ENCODE assay signal across 10 cellular contexts in genomic region chr13:31982540-31982939, GRCh38. TPM values are rescaled to one million over a fixed set of nuclear protein-coding genes. Genes with fewer than 3 reads are reported as not detected.
DNase-seq lines count a peak whose midpoint lies in the region; ATAC-seq and TF ChIP-seq lines count a peak whose summit lies in the region.
"Had no signal": no experiment of that assay in that cellular context is flagged by ENCODE, and none has a peak within 500 bp of the region (broad histone marks: within the 10 kb centered on the region; RNA-seq: fewer than 3 reads in every experiment).

No MANE protein-coding gene starts in this region.

- no peak for TF ChIP-seq CTCF in thyroid gland (IDR thresholded peaks at IDR 0.05)

- ATAC-seq in HG02970 (IDR thresholded peaks at IDR 0.05; ENCODE audit: low FRiP score, unreplicated experiment) (no peak), HG03280 (IDR thresholded peaks at IDR 0.05; ENCODE audit: unreplicated experiment) (no peak), HG03442 (IDR thresholded peaks at IDR 0.05; ENCODE audit: unreplicated experiment) (no peak)

- no peak overlapping the region for H3K27ac ChIP-seq in thyroid gland
- H3K27ac ChIP-seq: BLaER1, suprapubic skin had no signal

- peak; percentile 12 for DNase-seq in NCI-H2171 treated with DMSO at 0.1 percent for 48 hours (lab: John Stamatoyannopoulos, UW)
- DNase-seq in NCI-H2171 (lab: John Stamatoyannopoulos, UW) = no peak
- peak; percentile 20 for DNase-seq in SIG-M5 (lab: John Stamatoyannopoulos, UW)
- peak; percentile 86 for DNase-seq in foreskin melanocyte
- peak; percentile 46 to 57 for DNase-seq in thyroid gland

- H3K4me3 ChIP-seq in thyroid gland (replicated peaks in 1 of 3) = no peak overlapping the region
- H3K4me3 ChIP-seq: BLaER1, suprapubic skin had no signal

- peaks cover 6 to 9% of the 10 kb centered on the region in 2 donors for H3K4me1 ChIP-seq in thyroid gland
- H3K4me1 ChIP-seq: BLaER1 had no signal

- intact Hi-C loops in thyroid gland (cut with DNase I) = no loop called here

- H3K9me3 ChIP-seq in thyroid gland = no peaks in the 10 kb centered on the region
- H3K9me3 ChIP-seq: BLaER1, suprapubic skin had no signal

- no peaks in the 10 kb centered on the region for H3K36me3 ChIP-seq in thyroid gland
- H3K36me3 ChIP-seq: BLaER1, suprapubic skin had no signal

- no peaks in the 10 kb centered on the region for H3K27me3 ChIP-seq in thyroid gland
- H3K27me3 ChIP-seq: BLaER1, suprapubic skin had no signal

- TF ChIP-seq POLR2A in thyroid gland (IDR thresholded peaks at IDR 0.05) = no peak

- WGBS in thyroid gland, 2 donors = 69 to 75% methylated on average over 5 of the region's 5 CpGs

RNA-seq across cellular contexts. Expression of gene FRY, which starts 49.0 kb away (rescaled TPM):
- 10 to 100 TPM; 27.4 to 50.4 (median 39.4) TPM for total RNA-seq in thyroid gland
